In genomic region chr1:18883636-18884418, GRCh38 we compare ENCODE assay signal across 8 cellular contexts. TPM values are rescaled to one million over a fixed set of nuclear protein-coding genes. Genes with fewer than 3 reads are reported as not detected.
DNase-seq lines count a peak whose midpoint lies in the region; ATAC-seq, FAIRE-seq and TF ChIP-seq lines count a peak whose summit lies in the region.

No MANE protein-coding gene starts in this region.

- WGBS in pancreas, 2 donors: 30 to 35% methylated on average over 14 of the region's 14 CpGs
- 50 to 56% methylated on average over 12 to 14 of the region's 14 CpGs for WGBS in tibial nerve, 2 donors

- FAIRE-seq in pancreas (lab: Jason Lieb, UNC): no peak

- no peaks in the 10 kb centered on the region for H3K27me3 ChIP-seq in CD8-positive, alpha-beta T cell (ENCODE audit: insufficient read depth, low read length)
- no peaks in the 10 kb centered on the region for H3K27me3 ChIP-seq in RWPE2 (ENCODE audit: insufficient read depth, poor library complexity, severe bottlenecking)
- no peaks in the 10 kb centered on the region for H3K27me3 ChIP-seq in pancreas
- no peaks in the 10 kb centered on the region for H3K27me3 ChIP-seq in tibial nerve

- POLR2A ChIA-PET in CD8-positive, alpha-beta T cell (lab: Charles Lee): interaction anchor here (0.6 to 0.9 kb wide), 2 partner anchors 53 to 89 kb away, joined by 3 to 4 read pairs; no protein-coding TSS in a partner anchor

- no peak for TF ChIP-seq EP300 in tibial nerve (IDR thresholded peaks at IDR 0.05)

- no peak overlapping the region for H3K4me3 Mint-ChIP-seq in CD8-positive, alpha-beta T cell
- no peak overlapping the region for H3K4me3 Mint-ChIP-seq in activated T-helper 17 cell treated with anti-CD3 and anti-CD28 coated beads, Interleukin-2, amount 50 U/mL, for 72 hours

- peak; percentile 51 to 82 (median 67) for DNase-seq in CD8-positive, alpha-beta T cell
- DNase-seq in RWPE2 (ENCODE audit: low spot score) (no peak), foreskin fibroblast (peak; percentile 59 to 86), pancreas (peak; percentile 52 to 91 (median 80)), tibial nerve (ENCODE audit: low spot score in 2 of 2) (peak; percentile 61 to 85)

- H3K9me3 ChIP-seq in CD8-positive, alpha-beta T cell (ENCODE audit: low read length): no peaks in the 10 kb centered on the region
- H3K9me3 ChIP-seq in RWPE2 (ENCODE audit: severe bottlenecking) (no peaks in the 10 kb centered on the region), pancreas (no peaks in the 10 kb centered on the region), tibial nerve (no peaks in the 10 kb centered on the region)

- no peaks in the 10 kb centered on the region for H3K4me1 ChIP-seq in CD8-positive, alpha-beta T cell (ENCODE audit: insufficient read depth, low read length)
- H3K4me1 ChIP-seq in RWPE2 (ENCODE audit: insufficient read depth, poor library complexity, severe bottlenecking) (peaks cover 11% of the 10 kb centered on the region), pancreas (no peaks in the 10 kb centered on the region), tibial nerve (no peaks in the 10 kb centered on the region)

- H3K4me1 Mint-ChIP-seq in CD8-positive, alpha-beta T cell (ENCODE audit: low read depth): no peaks in the 10 kb centered on the region
- H3K4me1 Mint-ChIP-seq in activated T-helper 17 cell treated with anti-CD3 and anti-CD28 coated beads, Interleukin-2, amount 50 U/mL, for 72 hours: no peaks in the 10 kb centered on the region

- CTCF ChIA-PET in CD8-positive, alpha-beta T cell (lab: Charles Lee): interaction anchor here (0.6 to 8.0 kb wide), 34 partner anchors 10 to 397 kb away, joined by 3 to 116 read pairs (median 4); partner anchors contain the start of gene ALDH4A1

- no peak overlapping the region for H3K4me3 ChIP-seq in CD8-positive, alpha-beta T cell (ENCODE audit: low read depth, low read length)
- H3K4me3 ChIP-seq in RWPE2 (ENCODE audit: severe bottlenecking): no peak overlapping the region
- H3K4me3 ChIP-seq in foreskin fibroblast (ENCODE audit: low read depth in 1 of 2, low read length in 2 of 2): no peak overlapping the region
- no peak overlapping the region for H3K4me3 ChIP-seq in pancreas
- H3K4me3 ChIP-seq in tibial nerve: no peak overlapping the region

- TF ChIP-seq POLR2A in tibial nerve (IDR thresholded peaks at IDR 0.05): no peak

- intact Hi-C loops in CD8-positive, alpha-beta T cell (cut with DNase I, micrococcal nuclease): loop anchor here (1.0 kb wide), 3 partner anchors 23 to 357 kb away; no protein-coding TSS in a partner anchor
- intact Hi-C loops in pancreas (cut with DNase I): no loop called here

- peak; percentile 86 for TF ChIP-seq CTCF in CD8-positive, alpha-beta T cell (IDR thresholded peaks at IDR 0.05)
- peak; percentile 90 for TF ChIP-seq CTCF in RWPE2 (IDR thresholded peaks at IDR 0.05; ENCODE audit: poor library complexity, severe bottlenecking)
- TF ChIP-seq CTCF in foreskin fibroblast (IDR thresholded peaks at IDR 0.05; ENCODE audit: low read depth, low read length): peak; percentile 96
- peak; percentile 87 to 90 (median 88) for TF ChIP-seq CTCF in pancreas (IDR thresholded peaks at IDR 0.05)
- peak; percentile 78 to 94 (median 86) for TF ChIP-seq CTCF in tibial nerve (IDR thresholded peaks at IDR 0.05)

- H3K36me3 ChIP-seq in CD8-positive, alpha-beta T cell (ENCODE audit: insufficient read depth, low read length): no peaks in the 10 kb centered on the region
- H3K36me3 ChIP-seq in RWPE2 (ENCODE audit: low read depth): peaks cover 5% of the 10 kb centered on the region
- no peaks in the 10 kb centered on the region for H3K36me3 ChIP-seq in pancreas
- peaks cover 0 to 89% (median 0%) of the 10 kb centered on the region in 3 donors for H3K36me3 ChIP-seq in tibial nerve

- peak; percentile 97 for ATAC-seq in CD8-positive, alpha-beta T cell
- ATAC-seq in HG03342 (IDR thresholded peaks at IDR 0.05; ENCODE audit: unreplicated experiment): peak; percentile 51
- ATAC-seq in RWPE2 (ENCODE audit: low read depth): peak; percentile 45
- peak; percentile 59 for ATAC-seq in activated T-helper 17 cell treated with anti-CD3 and anti-CD28 coated beads, Interleukin-2, amount 50 U/mL, for 72 hours (replicated peaks)
- ATAC-seq in pancreas: peak; percentile 80 to 96 (median 90)
- no peak for ATAC-seq in HG02610 (IDR thresholded peaks at IDR 0.05; ENCODE audit: unreplicated experiment)

- no peaks in the 10 kb centered on the region for H3K36me3 Mint-ChIP-seq in CD8-positive, alpha-beta T cell
- H3K36me3 Mint-ChIP-seq in activated T-helper 17 cell treated with anti-CD3 and anti-CD28 coated beads, Interleukin-2, amount 50 U/mL, for 72 hours (ENCODE audit: low read depth): no peaks in the 10 kb centered on the region

- H3K9me3 Mint-ChIP-seq in CD8-positive, alpha-beta T cell: no peaks in the 10 kb centered on the region
- H3K9me3 Mint-ChIP-seq in activated T-helper 17 cell treated with anti-CD3 and anti-CD28 coated beads, Interleukin-2, amount 50 U/mL, for 72 hours: no peaks in the 10 kb centered on the region

- H3K27ac Mint-ChIP-seq in CD8-positive, alpha-beta T cell: no peak overlapping the region
- peak overlapping the region; percentile 37 for H3K27ac Mint-ChIP-seq in activated T-helper 17 cell treated with anti-CD3 and anti-CD28 coated beads, Interleukin-2, amount 50 U/mL, for 72 hours

- no peak overlapping the region for H3K27ac ChIP-seq in CD8-positive, alpha-beta T cell (ENCODE audit: low read depth, low read length)
- no peak overlapping the region for H3K27ac ChIP-seq in RWPE2 (ENCODE audit: poor library complexity, severe bottlenecking)
- no peak overlapping the region for H3K27ac ChIP-seq in pancreas
- no peak overlapping the region for H3K27ac ChIP-seq in tibial nerve

- no peaks in the 10 kb centered on the region for H3K27me3 Mint-ChIP-seq in CD8-positive, alpha-beta T cell (ENCODE audit: low read depth)
- no peaks in the 10 kb centered on the region for H3K27me3 Mint-ChIP-seq in activated T-helper 17 cell treated with anti-CD3 and anti-CD28 coated beads, Interleukin-2, amount 50 U/mL, for 72 hours

RNA-seq across cellular contexts. Expression of gene ALDH4A1, which starts 18.5 kb away (rescaled TPM):
- total RNA-seq in CD8-positive, alpha-beta T cell: 1 to 10 TPM; 1.0 to 1.3 TPM
- total RNA-seq in activated T-helper 17 cell treated with anti-CD3 and anti-CD28 coated beads, Interleukin-2, amount 50 U/mL, for 72 hours: 1 to 10 TPM; 3.5 to 4.8 TPM
- total RNA-seq in pancreas (1 to 10 TPM; 1.4 to 5.9 (median 3.5) TPM), tibial nerve (10 to 100 TPM; 31.2 to 42.0 (median 35.3) TPM)
- polyA plus RNA-seq in pancreas: 1 to 10 TPM; 6.0 to 7.6 TPM

RNA-seq across cellular contexts. Expression of gene TAS1R2, which starts 24.4 kb away (rescaled TPM):
- total RNA-seq in CD8-positive, alpha-beta T cell: not detected
- not detected for total RNA-seq in activated T-helper 17 cell treated with anti-CD3 and anti-CD28 coated beads, Interleukin-2, amount 50 U/mL, for 72 hours
- total RNA-seq in pancreas (not detected), tibial nerve (not detected)
- not detected for polyA plus RNA-seq in pancreas

Comparison
In these comparisons a context has a peak if more than half of its experiments do, and no peak if none do; other contexts are left out.
1. RNA of gene ALDH4A1, which starts 18.5 kb away (total RNA-seq): 31.2 to 42.0 TPM in tibial nerve; 3.5 to 4.8 TPM in activated T-helper 17 cell treated with anti-CD3 and anti-CD28 coated beads, Interleukin-2, amount 50 U/mL, for 72 hours, 1.4 to 5.9 TPM in pancreas and 1.0 to 1.3 TPM in CD8-positive, alpha-beta T cell; every median in the first group is over 4 times any median in the second.
2. intact Hi-C loops: an anchor here in CD8-positive, alpha-beta T cell (1.0 kb wide); none called in pancreas.
3. Peak in every context shown above with its lines, with median percentiles within 50 percentile points of each other: CTCF ChIP-seq.